1 cellular context compared by ENCODE assay signal in the genomic region with DNA sequence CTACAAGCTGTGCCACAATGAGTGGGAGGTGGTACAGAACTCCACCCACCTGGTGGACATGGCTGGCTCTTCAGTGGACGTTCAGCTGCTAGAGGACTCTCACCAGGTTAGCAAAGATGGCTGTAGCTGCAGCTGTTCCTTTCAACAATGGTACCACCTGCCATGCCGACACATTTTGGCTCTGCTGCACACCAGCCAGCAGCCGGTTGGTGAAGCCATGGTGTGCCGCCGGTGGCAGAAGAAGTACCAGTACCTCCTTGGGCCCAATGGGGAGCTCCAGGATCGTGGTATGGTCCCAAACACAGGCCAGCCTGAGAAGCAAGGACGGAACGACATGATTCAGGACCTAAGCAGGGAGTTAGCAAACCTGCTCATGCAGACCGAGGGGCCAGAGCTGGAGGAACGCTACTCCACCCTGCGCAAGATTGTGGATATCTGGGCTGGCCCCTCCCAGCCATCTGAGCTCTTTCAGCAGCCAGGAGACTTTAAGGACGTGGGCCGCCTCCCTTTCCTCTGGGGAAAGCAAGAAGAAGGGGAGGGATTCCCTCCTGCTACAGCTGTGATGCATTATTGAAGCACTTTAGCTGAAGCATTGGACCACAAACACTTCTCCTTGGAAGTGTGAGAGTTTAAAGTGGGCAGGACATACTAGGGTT.
TF ChIP-seq lines count a peak whose summit lies in the region.

No MANE protein-coding gene starts in this region.

TF ChIP-seq in K562, 482 proteins besides CTCF, POLR2A, EP300 and RAD21 (continued from another document):
- TF ChIP-seq, protein P1, sequence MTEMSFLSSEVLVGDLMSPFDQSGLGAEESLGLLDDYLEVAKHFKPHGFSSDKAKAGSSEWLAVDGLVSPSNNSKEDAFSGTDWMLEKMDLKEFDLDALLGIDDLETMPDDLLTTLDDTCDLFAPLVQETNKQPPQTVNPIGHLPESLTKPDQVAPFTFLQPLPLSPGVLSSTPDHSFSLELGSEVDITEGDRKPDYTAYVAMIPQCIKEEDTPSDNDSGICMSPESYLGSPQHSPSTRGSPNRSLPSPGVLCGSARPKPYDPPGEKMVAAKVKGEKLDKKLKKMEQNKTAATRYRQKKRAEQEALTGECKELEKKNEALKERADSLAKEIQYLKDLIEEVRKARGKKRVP (CRISPR knock-in tag; IDR thresholded peaks at IDR 0.05), result no peak
- TF ChIP-seq TFAP4 (CRISPR knock-in tag; IDR thresholded peaks at IDR 0.05; ENCODE audit: borderline replicate concordance) (peak; percentile 80; the same call in 1 of the 2 replicates), DPF2 (IDR thresholded peaks at IDR 0.05) (peak; percentile 30; the same call in 1 of the 2 replicates), THRB (CRISPR knock-in tag; conservative IDR thresholded peaks at IDR 0.05) (no peak), RBM15 (IDR thresholded peaks at IDR 0.05; ENCODE audit: insufficient read depth, low read length) (no peak), ILF3 (IDR thresholded peaks at IDR 0.05; ENCODE audit: borderline replicate concordance) (no peak), MAZ (CRISPR knock-in tag; conservative IDR thresholded peaks at IDR 0.05 in 1 of 2, IDR thresholded peaks at IDR 0.05 in 1 of 2) (0 out of 4 replicates have a peak, but pooled peaks of 1 of the 2 experiments have one; percentile 29), ARID4B (CRISPR knock-in tag; IDR thresholded peaks at IDR 0.05) (no peak), CAMTA2 (CRISPR knock-in tag; conservative IDR thresholded peaks at IDR 0.05) (no peak), ZKSCAN1 (IDR thresholded peaks at IDR 0.05; ENCODE audit: low read depth, low read length) (peak; percentile 49; the same call in 1 of the 2 replicates), SMAD2 (IDR thresholded peaks at IDR 0.05; ENCODE audit: low read depth, low read length) (no peak)
- TF ChIP-seq, protein P2, sequence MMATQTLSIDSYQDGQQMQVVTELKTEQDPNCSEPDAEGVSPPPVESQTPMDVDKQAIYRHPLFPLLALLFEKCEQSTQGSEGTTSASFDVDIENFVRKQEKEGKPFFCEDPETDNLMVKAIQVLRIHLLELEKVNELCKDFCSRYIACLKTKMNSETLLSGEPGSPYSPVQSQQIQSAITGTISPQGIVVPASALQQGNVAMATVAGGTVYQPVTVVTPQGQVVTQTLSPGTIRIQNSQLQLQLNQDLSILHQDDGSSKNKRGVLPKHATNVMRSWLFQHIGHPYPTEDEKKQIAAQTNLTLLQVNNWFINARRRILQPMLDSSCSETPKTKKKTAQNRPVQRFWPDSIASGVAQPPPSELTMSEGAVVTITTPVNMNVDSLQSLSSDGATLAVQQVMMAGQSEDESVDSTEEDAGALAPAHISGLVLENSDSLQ (IDR thresholded peaks at IDR 0.05), result 0 out of 2 replicates have a peak, but pooled peaks have one; percentile 4
